26 cellular contexts compared by ENCODE assay signal in the genomic region with DNA sequence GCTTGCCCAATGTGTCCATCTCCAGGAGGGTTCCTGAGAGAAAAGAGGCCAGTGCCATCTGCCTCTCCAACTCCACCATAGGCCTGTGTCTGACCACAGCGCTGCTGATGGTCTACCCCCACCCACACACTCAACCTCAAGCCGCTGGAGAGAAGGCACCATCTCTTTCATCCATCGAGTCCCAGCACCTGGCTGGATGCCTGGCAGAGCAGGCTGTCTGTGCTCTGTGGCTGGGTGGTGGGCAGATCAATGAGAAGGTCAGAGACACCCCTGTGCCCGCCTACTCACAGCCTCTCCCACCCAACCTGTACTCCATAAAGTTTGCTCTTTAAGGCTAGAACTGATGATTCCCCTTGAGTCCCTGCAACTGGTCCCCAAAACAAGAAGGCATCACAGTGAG. TPM values are rescaled to one million over a fixed set of nuclear protein-coding genes. Genes with fewer than 3 reads are reported as not detected.
"Had no signal": no experiment of that assay in that cellular context is flagged by ENCODE, and none has a peak within 500 bp of the region (broad histone marks: within the 10 kb centered on the region; RNA-seq: fewer than 3 reads in every experiment).

No MANE protein-coding gene starts in this region.

- H3K27ac ChIP-seq: lower lobe of right lung, parathyroid adenoma, psoas muscle, skin epidermis, stomach, thoracic aorta, tibial artery, upper lobe of right lung had no signal

- H3K4me1 ChIP-seq: lower lobe of right lung, parathyroid adenoma, psoas muscle, stomach, tibial artery, upper lobe of right lung had no signal

- ATAC-seq: left lobe of liver; naive thymus-derived CD8-positive, alpha-beta T cell had no signal

- DNase-seq: hypothalamus; immature natural killer cell; lower lobe of right lung; mammary epithelial cell; mesenchymal stem cell; naive thymus-derived CD8-positive, alpha-beta T cell; nucleus accumbens; stimulated activated CD4-positive, alpha-beta T cell treated with anti-CD3 and anti-CD28 coated beads, Interleukin-12 subunit alpha, Interleukin-12 subunit beta, amount 100 ng/mL, for 4 hours; stimulated activated CD4-positive, alpha-beta T cell treated with anti-CD3 and anti-CD28 coated beads, Interleukin-15, amount 100 ng/mL, for 24 hours; stimulated activated CD4-positive, alpha-beta T cell treated with anti-CD3 and anti-CD28 coated beads, Interleukin-2, amount 100 ng/mL, for 24 hours; stimulated activated CD4-positive, alpha-beta T cell treated with anti-CD3 and anti-CD28 coated beads, Interleukin-4, amount 100 ng/mL, for 1 hour; stimulated activated naive CD4-positive, alpha-beta T cell; stomach; tibial artery; trophoblast cell; upper lobe of right lung had no signal

- H3K36me3 ChIP-seq: lower lobe of right lung, stomach, thoracic aorta, tibial artery, upper lobe of right lung had no signal

- H3K9me3 ChIP-seq: lower lobe of right lung, psoas muscle, thoracic aorta, upper lobe of right lung had no signal

- H3K4me3 ChIP-seq: lower lobe of right lung, psoas muscle, skin epidermis, stomach, thoracic aorta, tibial artery, upper lobe of right lung had no signal

RNA-seq across cellular contexts. Expression of gene CLRN3, which starts 58.0 kb away (rescaled TPM):
- total RNA-seq: kidney epithelial cell; lower lobe of right lung; mammary epithelial cell; naive thymus-derived CD8-positive, alpha-beta T cell; neural crest cell; osteoblast; posterior vena cava; psoas muscle; sciatic nerve; thoracic aorta; upper lobe of right lung had no signal
- polyA plus RNA-seq: immature natural killer cell; mammary epithelial cell; naive thymus-derived CD8-positive, alpha-beta T cell had no signal
